In genomic region chr1:108255426-108255825, GRCh38 we compare ENCODE assay signal across 18 cellular contexts. TPM values are rescaled to one million over a fixed set of nuclear protein-coding genes. Genes with fewer than 3 reads are reported as not detected.
DNase-seq lines count a peak whose midpoint lies in the region; ATAC-seq and FAIRE-seq lines count a peak whose summit lies in the region.
"Not testable (repeated sequence)": the region's sequence is repeated elsewhere in the genome, so short reads cannot be mapped to it uniquely, and the experiment has no call there.
"Had no signal": no experiment of that assay in that cellular context is flagged by ENCODE, and none has a peak within 500 bp of the region (broad histone marks: within the 10 kb centered on the region; RNA-seq: fewer than 3 reads in every experiment).

No MANE protein-coding gene starts in this region.

- not testable (repeated sequence) for H3K27ac Mint-ChIP-seq in activated T-cell treated with anti-CD3 and anti-CD28 coated beads, Interleukin-2, amount 50 U/mL, for 72 hours

- not testable (repeated sequence) for H3K4me3 Mint-ChIP-seq in activated T-cell treated with anti-CD3 and anti-CD28 coated beads, Interleukin-2, amount 50 U/mL, for 72 hours

- H3K9me3 Mint-ChIP-seq in activated T-cell treated with anti-CD3 and anti-CD28 coated beads, Interleukin-2, amount 50 U/mL, for 72 hours = not testable (repeated sequence)

- not testable (repeated sequence) for H3K36me3 Mint-ChIP-seq in activated T-cell treated with anti-CD3 and anti-CD28 coated beads, Interleukin-2, amount 50 U/mL, for 72 hours (ENCODE audit: insufficient read depth in 2 of 2)

- H3K4me1 Mint-ChIP-seq in activated T-cell treated with anti-CD3 and anti-CD28 coated beads, Interleukin-2, amount 50 U/mL, for 72 hours (ENCODE audit: low read depth) = not testable (repeated sequence)

- peak; percentile 59 for FAIRE-seq in GM19239 (lab: Jason Lieb, UNC)

- H3K27me3 Mint-ChIP-seq in activated T-cell treated with anti-CD3 and anti-CD28 coated beads, Interleukin-2, amount 50 U/mL, for 72 hours (ENCODE audit: low read depth) = not testable (repeated sequence)

- not testable (repeated sequence) for DNase-seq in GM19239 (ENCODE audit: insufficient read length, low spot score); activated T-cell treated with anti-CD3 and anti-CD28 coated beads, Interleukin-2, amount 50 U/mL, for 72 hours; stimulated activated naive CD8-positive, alpha-beta T cell treated with anti-CD3 and anti-CD28 coated beads, Interleukin-15, Interleukin-2, amounts not matched to agents 100 U/mL and 50 U/mL, for 24 hours

- ATAC-seq in GM18502 (IDR thresholded peaks at IDR 0.05; ENCODE audit: poor library complexity, unreplicated experiment) (peak; percentile 98), GM21447 (IDR thresholded peaks at IDR 0.05; ENCODE audit: unreplicated experiment) (peak; percentile 87), HG02759 (IDR thresholded peaks at IDR 0.05; ENCODE audit: unreplicated experiment) (peak; percentile 82), HG03097 (IDR thresholded peaks at IDR 0.05; ENCODE audit: low FRiP score, unreplicated experiment) (peak; percentile 74), HG03457 (IDR thresholded peaks at IDR 0.05; ENCODE audit: unreplicated experiment) (peak; percentile 67)
- ATAC-seq in activated T-cell treated with anti-CD3 and anti-CD28 coated beads, Interleukin-2, amount 50 U/mL, for 72 hours (replicated peaks in 1 of 2) = peak; percentile 97 to 99
- ATAC-seq in stimulated activated naive CD8-positive, alpha-beta T cell treated with anti-CD3 and anti-CD28 coated beads, Interleukin-15, Interleukin-2, amounts not matched to agents 100 U/mL and 50 U/mL, for 24 hours = peak; percentile 89

RNA-seq across cellular contexts. Expression of gene NBPF4, which starts 11.6 kb away (rescaled TPM):
- under 1 TPM in 1 of 2 donors, not detected in 1; 0.31 TPM for total RNA-seq in activated T-cell treated with anti-CD3 and anti-CD28 coated beads, Interleukin-2, amount 50 U/mL, for 72 hours
- total RNA-seq: A673; activated naive CD4-positive, alpha-beta T cell treated with anti-CD3 and anti-CD28 coated beads for 36 hours; B cell; H9; heart left ventricle; lower lobe of right lung; mononuclear cell; osteocyte; renal cortical epithelial cell; upper lobe of right lung had no signal

RNA-seq across cellular contexts. Expression of gene SLC25A24, which starts 55.3 kb away (rescaled TPM):
- 10 to 100 TPM; 17.4 to 21.4 TPM for total RNA-seq in activated T-cell treated with anti-CD3 and anti-CD28 coated beads, Interleukin-2, amount 50 U/mL, for 72 hours
